ENCODE assay signal across 8 cellular contexts in the genomic region with DNA sequence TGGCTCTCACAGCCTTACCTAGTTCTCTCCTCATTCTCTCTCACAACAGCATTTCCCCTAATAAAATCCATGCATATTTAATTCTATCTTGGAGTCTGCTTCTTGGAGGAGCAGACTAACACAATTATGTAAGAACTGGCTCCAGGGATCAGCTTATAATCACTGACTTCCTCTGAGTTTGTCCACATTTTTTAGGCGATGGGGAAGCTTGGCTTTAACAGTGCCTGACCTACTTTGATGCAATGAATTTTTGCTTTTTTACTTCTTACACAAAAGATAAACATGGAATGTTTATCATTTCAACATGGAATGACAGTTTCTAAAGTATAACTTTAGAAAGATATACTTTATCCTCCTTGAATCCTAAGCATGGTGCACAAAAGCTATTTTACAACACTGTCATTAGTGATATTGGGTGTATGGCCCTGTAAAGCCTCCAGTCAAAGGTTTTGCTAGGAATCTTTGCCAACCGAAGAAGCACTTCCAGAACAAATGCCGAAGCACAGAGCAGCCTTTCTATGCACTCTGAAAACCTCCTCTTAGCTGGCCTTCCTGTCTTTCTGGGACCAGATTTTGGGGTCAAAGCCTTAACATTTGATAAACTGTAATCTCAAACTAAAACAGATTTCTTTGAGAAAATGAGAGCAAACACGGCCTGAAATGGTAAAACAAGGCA. TPM values are rescaled to one million over a fixed set of nuclear protein-coding genes. Genes with fewer than 3 reads are reported as not detected.
DNase-seq lines count a peak whose midpoint lies in the region; ATAC-seq and TF ChIP-seq lines count a peak whose summit lies in the region.

No MANE protein-coding gene starts in this region.

- H3K27ac Mint-ChIP-seq in Calu3 (ENCODE audit: unreplicated experiment): no peak overlapping the region
- H3K27ac Mint-ChIP-seq in glutamatergic neuron (ENCODE audit: unreplicated experiment): peak overlapping the region; percentile 69

- H3K36me3 Mint-ChIP-seq in Calu3 (ENCODE audit: insufficient read depth, unreplicated experiment) (no peaks in the 10 kb centered on the region), glutamatergic neuron (ENCODE audit: unreplicated experiment) (no peaks in the 10 kb centered on the region)

- H3K27me3 Mint-ChIP-seq in Calu3 (ENCODE audit: unreplicated experiment) (no peaks in the 10 kb centered on the region), glutamatergic neuron (ENCODE audit: unreplicated experiment) (peaks cover 4% of the 10 kb centered on the region)

- no peak for TF ChIP-seq CTCF in Calu3 (IDR thresholded peaks at IDR 0.05; ENCODE audit: unreplicated experiment)
- no peak for TF ChIP-seq CTCF in WERI-Rb-1 (IDR thresholded peaks at IDR 0.05; ENCODE audit: low read depth, low read length)
- TF ChIP-seq CTCF in glutamatergic neuron (IDR thresholded peaks at IDR 0.05; ENCODE audit: partially characterized antibody, unreplicated experiment): no peak

- no peaks in the 10 kb centered on the region for H3K36me3 ChIP-seq in WERI-Rb-1

- H3K4me3 ChIP-seq in WERI-Rb-1 (ENCODE audit: low read depth, low read length): peak overlapping the region; percentile 46

- CTCF ChIA-PET in Calu3 (lab: Charles Lee): interaction anchor here (0.9 to 1.4 kb wide), 2 partner anchors 271 to 478 kb away, joined by 3 to 4 read pairs; partner anchors contain the start of gene UBE2D3

- DNase-seq in Calu3: no peak
- no peak for DNase-seq in WERI-Rb-1
- DNase-seq in glutamatergic neuron: no peak
- DNase-seq in pons (ENCODE audit: low spot score): peak; percentile 64
- no peak for DNase-seq in activated effector memory CD4-positive, alpha-beta T cell treated with anti-CD3 and anti-CD28 coated beads, Interleukin-2, amount 50 U/mL, for 16 hours
- DNase-seq in hepatic stellate cell (ENCODE audit: low spot score): no peak
- no peak for DNase-seq in GM03348 (ENCODE audit: low spot score)

- no peak overlapping the region; the same call in 1 of the 2 replicates for H3K27ac ChIP-seq in WERI-Rb-1

- H3K4me3 Mint-ChIP-seq in Calu3 (ENCODE audit: low read depth, unreplicated experiment) (peak overlapping the region; percentile 39), glutamatergic neuron (ENCODE audit: unreplicated experiment) (peak overlapping the region; percentile 88)

- H3K9me3 Mint-ChIP-seq in Calu3 (ENCODE audit: low read depth, unreplicated experiment): no peaks in the 10 kb centered on the region
- H3K9me3 Mint-ChIP-seq in glutamatergic neuron (ENCODE audit: unreplicated experiment): no peaks in the 10 kb centered on the region

- intact Hi-C loops in Calu3 (cut with micrococcal nuclease; ENCODE audit: unreplicated experiment): loop anchor here (5.0 to 10.0 kb wide), 2 partner anchors 274 to 667 kb away; partner anchors contain the start of gene UBE2D3

- no peaks in the 10 kb centered on the region for H3K9me3 ChIP-seq in WERI-Rb-1 (ENCODE audit: severe bottlenecking)

- ATAC-seq in HG02571 (IDR thresholded peaks at IDR 0.05; ENCODE audit: unreplicated experiment): no peak

- no peaks in the 10 kb centered on the region for H3K27me3 ChIP-seq in WERI-Rb-1 (ENCODE audit: insufficient read depth, low read depth, severe bottlenecking)

- no TSS peak for BruUV-seq in Calu3 (replicated peaks; lab: Mats Ljungman, UMichigan)

- peaks cover 14% of the 10 kb centered on the region for H3K4me1 Mint-ChIP-seq in Calu3 (ENCODE audit: low read depth, unreplicated experiment)
- H3K4me1 Mint-ChIP-seq in glutamatergic neuron (ENCODE audit: low read depth, unreplicated experiment): no peaks in the 10 kb centered on the region

RNA-seq across cellular contexts. Expression of gene BDH2, which starts 0.8 kb away (rescaled TPM):
- total RNA-seq in Calu3 (2022) (8.1 and 15.2 TPM in 2 replicates), glutamatergic neuron (ENCODE audit: unreplicated experiment) (19.6 TPM)

RNA-seq across cellular contexts. Expression of gene SLC9B2, which starts 22.3 kb away (rescaled TPM):
- total RNA-seq in Calu3 (2022) (2.7 and 5.0 TPM in 2 replicates), glutamatergic neuron (ENCODE audit: unreplicated experiment) (14.4 TPM)
